Comparison of ENCODE assay signal across 1 cellular context in genomic region chr12:109573029-109573913, GRCh38.
A peak's percentile ranks its signal among the peaks of the same experiment; 100 is the strongest.
TF ChIP-seq lines count a peak whose summit lies in the region.

TSS of gene MMAB (minus strand) at chr12:109573504. CDS start at chr12:109573480, 24 bp downstream.
TSS of gene MVK (plus strand) at chr12:109573794. CDS start at chr12:109574823, 1,029 bp downstream.

TF ChIP-seq in K562, 482 proteins besides CTCF, POLR2A, EP300 and RAD21 (continued from another document and continues in another):
- TF ChIP-seq ZNF318 (IDR thresholded peaks at IDR 0.05; ENCODE audit: borderline replicate concordance in 1 of 2, low read depth in 1 of 2) = peak in 1 of 2 experiments; percentile 67; a peak in 1 of 4 replicates
- TF ChIP-seq PHTF2 (CRISPR knock-in tag; IDR thresholded peaks at IDR 0.05) = no peak
- TF ChIP-seq MCM3 (IDR thresholded peaks at IDR 0.05) = no peak
- no peak for TF ChIP-seq ZNF609 (CRISPR knock-in tag; IDR thresholded peaks at IDR 0.05; ENCODE audit: borderline replicate concordance)
- TF ChIP-seq BCL6 (CRISPR knock-in tag; IDR thresholded peaks at IDR 0.05) = no peak
- TF ChIP-seq NR2C2 (CRISPR knock-in tag; IDR thresholded peaks at IDR 0.05) = peak; percentile 80
- TF ChIP-seq NR2C2 (tag; IDR thresholded peaks at IDR 0.05) = peak; percentile 95
- TF ChIP-seq CGGBP1 (CRISPR knock-in tag; IDR thresholded peaks at IDR 0.05) = no peak
- no peak for TF ChIP-seq SIRT6 (IDR thresholded peaks at IDR 0.05; ENCODE audit: low read depth, low read length)
- TF ChIP-seq SNAPC5 (CRISPR knock-in tag; IDR thresholded peaks at IDR 0.05) = no peak
- no peak for TF ChIP-seq ZNF584 (CRISPR knock-in tag; IDR thresholded peaks at IDR 0.05; ENCODE audit: low read depth)
- no peak; the same call in 1 of the 2 replicates for TF ChIP-seq NFRKB (IDR thresholded peaks at IDR 0.05; ENCODE audit: low read depth)
- no peak for TF ChIP-seq ZNF699 (CRISPR knock-in tag; IDR thresholded peaks at IDR 0.05; ENCODE audit: insufficient replicate concordance)
- TF ChIP-seq NR2C1 (IDR thresholded peaks at IDR 0.05) = peak; percentile 73
- peak; percentile 90 for TF ChIP-seq NR2C1 (tag; IDR thresholded peaks at IDR 0.05)
- no peak for TF ChIP-seq SMC3 (conservative IDR thresholded peaks at IDR 0.05; ENCODE audit: insufficient read depth, low read depth, low read length)
- no peak for TF ChIP-seq ZNF324 (CRISPR knock-in tag; IDR thresholded peaks at IDR 0.05)
- no peak for TF ChIP-seq EZH2 (IDR thresholded peaks at IDR 0.05; ENCODE audit: borderline replicate concordance, low read depth, low read length)
- TF ChIP-seq POLR2AphosphoS2 (IDR thresholded peaks at IDR 0.05; ENCODE audit: low read length) = no peak
- no peak for TF ChIP-seq ZBTB1 (CRISPR knock-in tag; IDR thresholded peaks at IDR 0.05; ENCODE audit: borderline replicate concordance, low read depth)
- TF ChIP-seq SPI1 (IDR thresholded peaks at IDR 0.05; ENCODE audit: borderline replicate concordance, low read depth, low read length) = no peak
- TF ChIP-seq MEIS2 (IDR thresholded peaks at IDR 0.05; ENCODE audit: partially characterized antibody) = peak; percentile 57
- no peak for TF ChIP-seq XRCC3 (IDR thresholded peaks at IDR 0.05)
- no peak for TF ChIP-seq FOXA1 (IDR thresholded peaks at IDR 0.05; ENCODE audit: borderline replicate concordance)
- TF ChIP-seq ZBTB2 (IDR thresholded peaks at IDR 0.05) = peak; percentile 92
- TF ChIP-seq ZNF561 (CRISPR knock-in tag; conservative IDR thresholded peaks at IDR 0.05) = no peak
- no peak for TF ChIP-seq TFAM (CRISPR knock-in tag; conservative IDR thresholded peaks at IDR 0.05)
- TF ChIP-seq KLF16 (IDR thresholded peaks at IDR 0.05) = no peak
- peak; percentile 84; the same call in 1 of the 2 replicates for TF ChIP-seq CEBPZ (IDR thresholded peaks at IDR 0.05; ENCODE audit: borderline replicate concordance, low read depth, low read length)
- peak; percentile 58; the same call in 1 of the 2 replicates for TF ChIP-seq MITF (IDR thresholded peaks at IDR 0.05)
- TF ChIP-seq HDAC2 (IDR thresholded peaks at IDR 0.05) = peak; percentile 93
- no peak for TF ChIP-seq ELK3 (CRISPR knock-in tag; IDR thresholded peaks at IDR 0.05)
- peak; percentile 73 to 78 for TF ChIP-seq NRF1 (conservative IDR thresholded peaks at IDR 0.05 in 1 of 2, IDR thresholded peaks at IDR 0.05 in 1 of 2)
- TF ChIP-seq SMARCA5 (IDR thresholded peaks at IDR 0.05) = no peak
- TF ChIP-seq SUPT5H (IDR thresholded peaks at IDR 0.05) = peak; percentile 93
- TF ChIP-seq CBFA2T2 (conservative IDR thresholded peaks at IDR 0.05) = peak; percentile 40; the same call in 1 of the 2 replicates
- no peak for TF ChIP-seq CAMTA2 (CRISPR knock-in tag; conservative IDR thresholded peaks at IDR 0.05)
- TF ChIP-seq MCM7 (IDR thresholded peaks at IDR 0.05) = no peak
- TF ChIP-seq CHD1 (IDR thresholded peaks at IDR 0.05; ENCODE audit: low read length) = no peak
- no peak for TF ChIP-seq ZNF121 (CRISPR knock-in tag; conservative IDR thresholded peaks at IDR 0.05)
- no peak for TF ChIP-seq MECOM (CRISPR knock-in tag; IDR thresholded peaks at IDR 0.05)
- peak; percentile 78 for TF ChIP-seq MXD1 (CRISPR knock-in tag; IDR thresholded peaks at IDR 0.05; ENCODE audit: borderline replicate concordance, poor library complexity, severe bottlenecking)
- peak; percentile 89 for TF ChIP-seq SP1 (CRISPR knock-in tag; IDR thresholded peaks at IDR 0.05)
- peak; percentile 40 for TF ChIP-seq BRD9 (IDR thresholded peaks at IDR 0.05; ENCODE audit: low read depth, partially characterized antibody)
